In the genomic region with DNA sequence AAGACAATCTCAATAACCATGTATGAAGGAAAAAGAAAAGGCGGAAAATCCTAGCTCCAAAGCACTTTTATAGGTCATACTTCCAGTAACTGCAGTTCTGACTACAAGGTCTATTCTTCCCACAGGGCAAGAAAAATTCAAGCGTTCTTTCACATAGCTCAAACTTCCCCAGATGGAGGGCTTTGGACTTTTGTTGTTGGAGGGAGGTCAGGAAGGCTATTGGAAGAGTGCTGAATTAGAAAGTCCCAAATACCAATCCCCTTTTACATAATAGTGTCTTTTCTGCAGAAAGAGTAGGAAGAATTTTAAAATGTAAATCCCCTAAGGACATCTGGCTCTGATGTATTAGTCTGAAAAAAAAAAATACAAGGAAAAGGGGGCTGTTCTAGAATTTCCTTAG, we compare ENCODE assay signal across 21 cellular contexts.
DNase-seq lines count a peak whose midpoint lies in the region; ATAC-seq and TF ChIP-seq lines count a peak whose summit lies in the region.
"Had no signal": no experiment of that assay in that cellular context is flagged by ENCODE, and none has a peak within 500 bp of the region (broad histone marks: within the 10 kb centered on the region; RNA-seq: fewer than 3 reads in every experiment).

No MANE protein-coding gene starts in this region.

- ATAC-seq in WTC11 (peak; percentile 34; the same call in 1 of the 2 replicates), GM21515 (IDR thresholded peaks at IDR 0.05; ENCODE audit: unreplicated experiment) (no peak), HG02759 (IDR thresholded peaks at IDR 0.05; ENCODE audit: unreplicated experiment) (no peak)
- ATAC-seq: T-cell had no signal

- WGBS in H9 (ENCODE audit: extremely low coverage, insufficient read length, low lambda C conversion rate) = no CpG with 5 or more reads among the region's 2 CpGs

- H3K36me3 Mint-ChIP-seq in H9 (ENCODE audit: insufficient read depth in 1 of 3, low read depth in 3 of 3) (peaks cover 0 to 12% (median 2%) of the 10 kb centered on the region in 3 experiments; a peak in 4 of 7 replicates), WTC11 (peaks cover 2% of the 10 kb centered on the region; the same call in 1 of the 2 replicates)
- H3K36me3 Mint-ChIP-seq: CD14-positive monocyte, T-cell had no signal

- H3K27ac ChIP-seq in H9 (ENCODE audit: insufficient read length, low read depth, low read length) (no peak overlapping the region), iPS-20b (ENCODE audit: low read length) (no peak overlapping the region), substantia nigra (ENCODE audit: low read depth, low read length, poor library complexity, severe bottlenecking) (peak overlapping the region; percentile 87)
- H3K27ac ChIP-seq: HL-60 had no signal

- POLR2A ChIA-PET in WTC11 (lab: Charles Lee) = no interaction called here

- no peak overlapping the region for H3K4ac ChIP-seq in H9 (ENCODE audit: low read depth, low read length)

- H3K23me2 ChIP-seq in H9 (ENCODE audit: insufficient read length, low read depth, low read length, poor library complexity, severe bottlenecking) = no peaks in the 10 kb centered on the region

- H3K4me2 ChIP-seq in H9 (ENCODE audit: insufficient read depth, insufficient read length, low read length) = no peak overlapping the region
- H3K4me2 ChIP-seq: SK-N-SH had no signal

- no peaks in the 10 kb centered on the region for H3K27me3 ChIP-seq in H9 (ENCODE audit: insufficient read depth, low read length)
- no peaks in the 10 kb centered on the region for H3K27me3 ChIP-seq in iPS-20b (ENCODE audit: insufficient read depth, low read length)

- no peak overlapping the region for H3T11ph ChIP-seq in H9 (ENCODE audit: low read length)

- no peak overlapping the region for H3K56ac ChIP-seq in H9 (ENCODE audit: insufficient read length, low read depth, low read length)

- no peak overlapping the region for H3K14ac ChIP-seq in H9 (ENCODE audit: insufficient read depth, low read length)

- no peak overlapping the region for H2BK20ac ChIP-seq in H9 (ENCODE audit: low read depth, low read length, poor library complexity, severe bottlenecking)

- peak overlapping the region in 2 of 3 experiments; percentile 33 to 95; a peak in 4 of 7 replicates for H3K27ac Mint-ChIP-seq in H9
- peak overlapping the region; percentile 54; the same call in 1 of the 2 replicates for H3K27ac Mint-ChIP-seq in WTC11
- H3K27ac Mint-ChIP-seq: CD14-positive monocyte, T-cell had no signal

- no peak overlapping the region for H2BK15ac ChIP-seq in H9 (ENCODE audit: low read depth, low read length)

- TF ChIP-seq CTCF in H9 (conservative IDR thresholded peaks at IDR 0.05) (no peak), WTC11 (IDR thresholded peaks at IDR 0.05) (no peak)

- H3K9me3 Mint-ChIP-seq in H9 = peaks cover 0 to 2% of the 10 kb centered on the region in 2 experiments; a peak in 1 of 5 replicates
- H3K9me3 Mint-ChIP-seq in WTC11 = peaks cover 13% of the 10 kb centered on the region

- CTCF ChIA-PET in WTC11 (lab: Charles Lee) = interaction anchor here (0.6 kb wide), 1 partner anchor 34 kb away, joined by 3 read pairs; no protein-coding TSS in a partner anchor

- H4K5ac ChIP-seq in H9 (ENCODE audit: insufficient read length, low read depth, low read length) = no peak overlapping the region

- H4K8ac ChIP-seq in H9 (replicated peaks; ENCODE audit: insufficient read length, low read depth, low read length) = no peak overlapping the region

- no peak overlapping the region for H2BK120ac ChIP-seq in H9 (ENCODE audit: low read depth, low read length, poor library complexity, severe bottlenecking)

- H3K4me1 Mint-ChIP-seq in H9 (peaks cover 21 to 23% of the 10 kb centered on the region in 2 experiments), WTC11 (peaks cover 19% of the 10 kb centered on the region)
- H3K4me1 Mint-ChIP-seq: CD14-positive monocyte, T-cell had no signal

- no peaks in the 10 kb centered on the region for H3K79me1 ChIP-seq in H9 (ENCODE audit: insufficient read depth, low read depth, low read length, poor library complexity, severe bottlenecking)

- H3K4me1 ChIP-seq in H9 (ENCODE audit: insufficient read depth, low read length) (peaks cover 6% of the 10 kb centered on the region; the same call in 1 of the 2 replicates), iPS-20b (ENCODE audit: insufficient read depth, low read length) (peaks cover 13% of the 10 kb centered on the region; the same call in 1 of the 2 replicates)

- H2BK5ac ChIP-seq in H9 (ENCODE audit: insufficient read length, low read length) = no peak overlapping the region

- H2AFZ ChIP-seq in H9 (ENCODE audit: low read length) = no peak overlapping the region

- no peak overlapping the region for H2AK5ac ChIP-seq in H9 (ENCODE audit: insufficient read length, low read length)

- DNase-seq in H9 (no peak), WTC11 (ENCODE audit: low spot score) (no peak), substantia nigra (lab: John Stamatoyannopoulos, UW) (no peak), SKM-1 (lab: John Stamatoyannopoulos, UW; ENCODE audit: unreplicated experiment) (no peak)
- DNase-seq: DMS53, GDM1, GOT3, IMR-90, NCI-H1105, NCI-H146, NCI-H2029 treated with DMSO at 0.1 percent for 48 hours, NCI-H2171, NCI-H446, Right ventricle myocardium superior, SK-N-SH, T-cell had no signal

- H3K9me3 ChIP-seq in H9 (ENCODE audit: control insufficient read depth, low read depth, low read length) = no peaks in the 10 kb centered on the region
- H3K9me3 ChIP-seq in iPS-20b (ENCODE audit: insufficient read depth, low read depth, low read length) = no peaks in the 10 kb centered on the region
- H3K9me3 ChIP-seq: SK-N-SH had no signal

- H3K4me3 ChIP-seq in iPS-20b (ENCODE audit: low read length) = no peak overlapping the region

- no peak overlapping the region for H3K23ac ChIP-seq in H9 (ENCODE audit: insufficient read length, low read depth, low read length)

- no peak overlapping the region for H3K18ac ChIP-seq in H9 (ENCODE audit: insufficient read length, low read depth, low read length)

- no peaks in the 10 kb centered on the region for H4K20me1 ChIP-seq in H9 (ENCODE audit: control insufficient read depth, insufficient read depth, insufficient read length)

- no peak overlapping the region for H4K91ac ChIP-seq in H9 (ENCODE audit: insufficient read length, low read depth, low read length)

- no peak overlapping the region for H3K4me3 Mint-ChIP-seq in H9
- no peak overlapping the region for H3K4me3 Mint-ChIP-seq in WTC11
- H3K4me3 Mint-ChIP-seq: CD14-positive monocyte, T-cell had no signal

- H3K9ac ChIP-seq in H9 (ENCODE audit: extremely low read depth, insufficient read length, low read length) = no peak overlapping the region
- peak overlapping the region; percentile 6; the same call in 1 of the 2 replicates for H3K9ac ChIP-seq in iPS-20b (ENCODE audit: low read depth, low read length)
- H3K9ac ChIP-seq: SK-N-SH had no signal

- no peaks in the 10 kb centered on the region for H3K79me2 ChIP-seq in H9 (ENCODE audit: insufficient read depth, low read length)

- no peaks in the 10 kb centered on the region for H3K27me3 Mint-ChIP-seq in H9 (ENCODE audit: low read depth)
- no peaks in the 10 kb centered on the region for H3K27me3 Mint-ChIP-seq in WTC11 (ENCODE audit: low read depth)
- H3K27me3 Mint-ChIP-seq: T-cell had no signal

- H2BK12ac ChIP-seq in H9 (ENCODE audit: insufficient read length, low read depth, low read length) = no peak overlapping the region

- no peaks in the 10 kb centered on the region for H3K36me3 ChIP-seq in iPS-20b (ENCODE audit: insufficient read depth, low read depth, low read length)

TF ChIP-seq in WTC11, 78 proteins besides CTCF, POLR2A, EP300 and RAD21 (continues in another document):
- TF ChIP-seq MXD4 (CRISPR knock-in tag; IDR thresholded peaks at IDR 0.05; ENCODE audit: borderline replicate concordance) (no peak), ZNF423 (CRISPR knock-in tag; IDR thresholded peaks at IDR 0.05) (no peak), NFYB (CRISPR knock-in tag; conservative IDR thresholded peaks at IDR 0.05; ENCODE audit: low read depth) (no peak), NFATC4 (CRISPR knock-in tag; IDR thresholded peaks at IDR 0.05) (no peak)
- TF ChIP-seq, protein P1, sequence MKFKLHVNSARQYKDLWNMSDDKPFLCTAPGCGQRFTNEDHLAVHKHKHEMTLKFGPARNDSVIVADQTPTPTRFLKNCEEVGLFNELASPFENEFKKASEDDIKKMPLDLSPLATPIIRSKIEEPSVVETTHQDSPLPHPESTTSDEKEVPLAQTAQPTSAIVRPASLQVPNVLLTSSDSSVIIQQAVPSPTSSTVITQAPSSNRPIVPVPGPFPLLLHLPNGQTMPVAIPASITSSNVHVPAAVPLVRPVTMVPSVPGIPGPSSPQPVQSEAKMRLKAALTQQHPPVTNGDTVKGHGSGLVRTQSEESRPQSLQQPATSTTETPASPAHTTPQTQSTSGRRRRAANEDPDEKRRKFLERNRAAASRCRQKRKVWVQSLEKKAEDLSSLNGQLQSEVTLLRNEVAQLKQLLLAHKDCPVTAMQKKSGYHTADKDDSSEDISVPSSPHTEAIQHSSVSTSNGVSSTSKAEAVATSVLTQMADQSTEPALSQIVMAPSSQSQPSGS (CRISPR knock-in tag; IDR thresholded peaks at IDR 0.05; ENCODE audit: borderline replicate concordance, low read depth) = no peak
- TF ChIP-seq, protein P2, sequence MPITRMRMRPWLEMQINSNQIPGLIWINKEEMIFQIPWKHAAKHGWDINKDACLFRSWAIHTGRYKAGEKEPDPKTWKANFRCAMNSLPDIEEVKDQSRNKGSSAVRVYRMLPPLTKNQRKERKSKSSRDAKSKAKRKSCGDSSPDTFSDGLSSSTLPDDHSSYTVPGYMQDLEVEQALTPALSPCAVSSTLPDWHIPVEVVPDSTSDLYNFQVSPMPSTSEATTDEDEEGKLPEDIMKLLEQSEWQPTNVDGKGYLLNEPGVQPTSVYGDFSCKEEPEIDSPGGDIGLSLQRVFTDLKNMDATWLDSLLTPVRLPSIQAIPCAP (CRISPR knock-in tag; IDR thresholded peaks at IDR 0.05) = no peak
